8 cellular contexts compared by ENCODE assay signal in the genomic region with DNA sequence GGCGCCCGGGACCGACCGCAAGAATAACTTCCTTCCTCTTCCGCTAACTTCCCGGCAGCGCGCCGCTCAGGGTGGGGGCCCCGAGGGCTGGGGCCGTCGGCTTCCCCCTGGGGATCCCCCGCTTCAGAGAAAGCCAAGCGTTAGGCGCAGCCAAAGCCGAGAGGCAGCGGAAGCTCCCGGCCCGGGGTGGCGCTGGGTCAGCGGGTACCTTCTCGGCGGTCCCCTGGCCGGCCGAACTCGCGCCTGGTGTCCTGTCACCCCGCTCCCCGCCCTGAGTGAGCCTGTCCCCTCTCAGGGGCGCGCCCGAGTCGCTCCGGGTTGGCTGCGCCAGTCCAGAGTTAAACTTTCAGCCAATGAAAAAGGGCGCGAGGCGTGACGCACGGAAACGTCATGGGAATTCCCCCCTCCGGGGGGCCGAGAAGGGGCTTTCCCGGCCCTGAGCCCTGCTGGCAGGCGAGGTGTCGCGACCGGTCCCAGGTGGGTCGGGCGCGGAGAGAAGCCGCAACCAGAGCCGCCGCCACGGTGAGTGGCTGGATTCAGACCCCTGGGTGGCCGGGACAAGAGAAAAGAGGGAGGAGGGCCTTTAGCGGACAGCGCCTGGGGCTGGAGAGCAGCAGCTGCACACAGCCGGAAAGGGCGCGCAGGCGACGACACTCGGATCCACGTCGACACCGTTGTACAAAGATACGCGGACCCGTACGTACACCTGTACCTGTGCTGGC. TPM values are rescaled to one million over a fixed set of nuclear protein-coding genes. Genes with fewer than 3 reads are reported as not detected.
DNase-seq lines count a peak whose midpoint lies in the region; ATAC-seq and TF ChIP-seq lines count a peak whose summit lies in the region.

No MANE protein-coding gene starts in this region.

- no peak for TF ChIP-seq CTCF in DOHH2 (IDR thresholded peaks at IDR 0.05; ENCODE audit: low read depth, low read length, poor library complexity, severe bottlenecking)
- TF ChIP-seq CTCF in gastroesophageal sphincter (IDR thresholded peaks at IDR 0.05), result peak in 2 of 4 experiments; percentile 98 to 99
- peak in 1 of 2 donors; percentile 90 for TF ChIP-seq CTCF in suprapubic skin (IDR thresholded peaks at IDR 0.05)

- under 1% methylated on average over 71 of the region's 71 CpGs for WGBS in HUES64
- 0% methylated on average over 7 of the region's 71 CpGs; no CpG with 5 or more reads in 1 of the 2 donors for WGBS in gastroesophageal sphincter (ENCODE audit: low coverage in 1 of 2), 2 donors
- WGBS in suprapubic skin, result 0% methylated on average over 17 of the region's 71 CpGs

- H3F3A ChIP-seq in DOHH2 (ENCODE audit: control insufficient read depth, insufficient read depth), result 0 out of 2 replicates have a peak, but pooled peaks cover 2% of the 10 kb centered on the region

- H3K4me1 ChIP-seq in DOHH2 (ENCODE audit: control insufficient read depth, low read length) (peaks cover 20% of the 10 kb centered on the region), HUES64 (ENCODE audit: insufficient read depth, low read length) (peaks cover 14% of the 10 kb centered on the region; the same call in 1 of the 2 replicates), gastroesophageal sphincter (peaks cover 0 to 54% (median 24%) of the 10 kb centered on the region in 3 donors), suprapubic skin (peaks cover 45% of the 10 kb centered on the region)

- no peak overlapping the region for H3K9ac ChIP-seq in HUES64 (ENCODE audit: low read depth, low read length)

- peaks cover 6% of the 10 kb centered on the region; the same call in 1 of the 2 replicates for H3K79me2 ChIP-seq in DOHH2 (ENCODE audit: control insufficient read depth, low read length)

- DNase-seq in SIG-M5 treated with dmso at 0.1 percent for 504 hours (lab: John Stamatoyannopoulos, UW; ENCODE audit: unreplicated experiment), result peak; percentile 86
- DNase-seq in activated naive CD4-positive, alpha-beta T cell treated with Interleukin-2 at 50 U/mL for 16 hours, result peak; percentile 98
- peak; percentile 40 to 90 (median 80) for DNase-seq in nucleus accumbens (lab: John Stamatoyannopoulos, UW)
- DNase-seq in suprapubic skin (ENCODE audit: low spot score in 2 of 2), result peak; percentile 98

- peak overlapping the region; percentile 91 for H3K4me2 ChIP-seq in DOHH2 (ENCODE audit: low read length)

- no peaks in the 10 kb centered on the region for H3K9me2 ChIP-seq in DOHH2 (replicated peaks; ENCODE audit: control insufficient read depth, low read length)

- H3K36me3 ChIP-seq in DOHH2 (ENCODE audit: control insufficient read depth, low read length) (peaks cover 8% of the 10 kb centered on the region; the same call in 1 of the 2 replicates), HUES64 (ENCODE audit: insufficient read depth, low read length) (0 out of 2 replicates have a peak, but pooled peaks cover 4% of the 10 kb centered on the region), gastroesophageal sphincter (peaks cover 0 to 21% of the 10 kb centered on the region in 2 donors), suprapubic skin (no peaks in the 10 kb centered on the region)

- ATAC-seq in GM21515 (IDR thresholded peaks at IDR 0.05; ENCODE audit: unreplicated experiment) (peak; percentile 74), gastroesophageal sphincter (peak; percentile 92)

- H3K9me3 ChIP-seq in DOHH2 (ENCODE audit: control insufficient read depth, insufficient read depth, low read length), result no peaks in the 10 kb centered on the region
- H3K9me3 ChIP-seq in HUES64 (ENCODE audit: insufficient read depth, low read depth, low read length), result no peaks in the 10 kb centered on the region
- no peaks in the 10 kb centered on the region for H3K9me3 ChIP-seq in gastroesophageal sphincter
- H3K9me3 ChIP-seq in suprapubic skin, result no peaks in the 10 kb centered on the region

- TF ChIP-seq POLR2A in gastroesophageal sphincter (IDR thresholded peaks at IDR 0.05) (peak; percentile 76 to 79), suprapubic skin (IDR thresholded peaks at IDR 0.05) (peak; percentile 64 to 91)

- H3K27me3 ChIP-seq in DOHH2 (ENCODE audit: control insufficient read depth, low read length) (peaks cover 20% of the 10 kb centered on the region), HUES64 (ENCODE audit: insufficient read depth, low read length) (peaks cover 43% of the 10 kb centered on the region), gastroesophageal sphincter (no peaks in the 10 kb centered on the region), suprapubic skin (no peaks in the 10 kb centered on the region)

- H4K20me1 ChIP-seq in DOHH2 (ENCODE audit: control insufficient read depth, insufficient read depth, low read depth, low read length), result no peaks in the 10 kb centered on the region

- H3K27ac ChIP-seq in DOHH2 (ENCODE audit: low read depth, low read length), result peak overlapping the region; percentile 76
- H3K27ac ChIP-seq in HUES64 (ENCODE audit: low read depth, low read length), result peak overlapping the region; percentile 63; the same call in 1 of the 2 replicates
- H3K27ac ChIP-seq in gastroesophageal sphincter, result peak overlapping the region; percentile 86 to 98 (median 94)
- peak overlapping the region; percentile 94 for H3K27ac ChIP-seq in suprapubic skin

- peak overlapping the region; percentile 86 for H3K4me3 ChIP-seq in DOHH2 (ENCODE audit: low read length)
- H3K4me3 ChIP-seq in HUES64 (ENCODE audit: low read length), result peak overlapping the region; percentile 74
- H3K4me3 ChIP-seq in gastroesophageal sphincter, result peak overlapping the region; percentile 48 to 73
- H3K4me3 ChIP-seq in suprapubic skin, result peak overlapping the region; percentile 84

- no peak for TF ChIP-seq EP300 in gastroesophageal sphincter (IDR thresholded peaks at IDR 0.05)
- TF ChIP-seq EP300 in suprapubic skin (IDR thresholded peaks at IDR 0.05), result no peak

RNA-seq across cellular contexts. Expression of a gene that starts 1.3 kb away (rescaled TPM):
- 11.4 TPM for polyA plus RNA-seq in HUES64 (2013, experiment 1 of 2)
- 16.7 TPM for polyA plus RNA-seq in HUES64 (2013, experiment 2 of 2)
- total RNA-seq in gastroesophageal sphincter (10 to 100 TPM; 20.5 to 31.6 (median 24.8) TPM), suprapubic skin (10 to 100 TPM; 14.4 to 18.5 (median 16.0) TPM)

RNA-seq across cellular contexts. Expression of a gene that starts 24.3 kb away (rescaled TPM):
- polyA plus RNA-seq in HUES64 (2013, experiment 1 of 2), result 3.9 TPM
- polyA plus RNA-seq in HUES64 (2013, experiment 2 of 2), result 9.3 TPM
- total RNA-seq in gastroesophageal sphincter, result 100 to 1,000 TPM in 1 of 4 donors, 10 to 100 TPM in 3; 28.6 to 195 (median 41.4) TPM
- 1 to 10 TPM; 1.7 to 4.8 (median 2.1) TPM for total RNA-seq in suprapubic skin

RNA-seq across cellular contexts. Expression of a gene that starts 26.4 kb away (rescaled TPM):
- 9.0 TPM for polyA plus RNA-seq in HUES64 (2013, experiment 1 of 2)
- 7.9 TPM for polyA plus RNA-seq in HUES64 (2013, experiment 2 of 2)
- total RNA-seq in gastroesophageal sphincter (10 to 100 TPM; 18.6 to 41.9 (median 26.1) TPM), suprapubic skin (10 to 100 TPM; 12.5 to 17.9 (median 13.8) TPM)

RNA-seq across cellular contexts. Expression of a gene that starts 38.1 kb away (rescaled TPM):
- 42.7 TPM for polyA plus RNA-seq in HUES64 (2013, experiment 1 of 2)
- 56.5 TPM for polyA plus RNA-seq in HUES64 (2013, experiment 2 of 2)
- total RNA-seq in gastroesophageal sphincter, result 10 to 100 TPM; 61.4 to 84.3 (median 67.5) TPM
- total RNA-seq in suprapubic skin, result 10 to 100 TPM; 25.0 to 61.2 (median 40.2) TPM

RNA-seq across cellular contexts. Expression of a gene that starts 57.1 kb away (rescaled TPM):
- 0.15 TPM for polyA plus RNA-seq in HUES64 (2013, experiment 1 of 2)
- polyA plus RNA-seq in HUES64 (2013, experiment 2 of 2), result 0.44 TPM
- total RNA-seq in gastroesophageal sphincter (not detected), suprapubic skin (1 to 10 TPM; 1.4 to 7.1 (median 5.4) TPM)

Comparison
In these comparisons a context has a peak if more than half of its experiments do, and no peak if none do; other contexts are left out.
1. Peak in every context shown above with its lines: DNase-seq, ATAC-seq, H3K4me3 ChIP-seq and H3K27ac ChIP-seq.
2. RNA of a gene that starts 24.3 kb away (total RNA-seq): 28.6 to 195 TPM in gastroesophageal sphincter; 1.7 to 4.8 TPM in suprapubic skin; every median in the first group is over 4 times any median in the second.